Comparison of ENCODE assay signal across 9 cellular contexts in genomic region chr12:3962661-3963483, GRCh38.
DNase-seq lines count a peak whose midpoint lies in the region; ATAC-seq and TF ChIP-seq lines count a peak whose summit lies in the region.
"Had no signal": no experiment of that assay in that cellular context is flagged by ENCODE, and none has a peak within 500 bp of the region (broad histone marks: within the 10 kb centered on the region; RNA-seq: fewer than 3 reads in every experiment).

No MANE protein-coding gene starts in this region.

- no peaks in the 10 kb centered on the region for H3K36me3 Mint-ChIP-seq in stimulated activated memory B cell treated with anti-CD40 and anti-IgM and Interleukin-4, amounts not matched to agents 10 μg/mL and 1 μg/mL and 100 μg/mL, for 72 hours
- no peaks in the 10 kb centered on the region for H3K36me3 Mint-ChIP-seq in progenitor cell of endocrine pancreas (ENCODE audit: insufficient read depth)

- no peak overlapping the region for H3K4me3 ChIP-seq in SK-N-MC
- H3K4me3 ChIP-seq: gastroesophageal sphincter had no signal

- no peak for TF ChIP-seq CTCF in progenitor cell of endocrine pancreas (IDR thresholded peaks at IDR 0.05; ENCODE audit: unreplicated experiment)

- no peaks in the 10 kb centered on the region for H3K36me3 ChIP-seq in SK-N-MC (ENCODE audit: insufficient read depth, low read length)
- H3K36me3 ChIP-seq: gastroesophageal sphincter had no signal

- peaks cover 32% of the 10 kb centered on the region for H3K27me3 Mint-ChIP-seq in stimulated activated memory B cell treated with anti-CD40 and anti-IgM and Interleukin-4, amounts not matched to agents 10 μg/mL and 1 μg/mL and 100 μg/mL, for 72 hours
- H3K27me3 Mint-ChIP-seq in progenitor cell of endocrine pancreas = peaks cover 7% of the 10 kb centered on the region

- no peaks in the 10 kb centered on the region for H3K9me3 ChIP-seq in SK-N-MC (ENCODE audit: low read depth, low read length)
- H3K9me3 ChIP-seq: gastroesophageal sphincter had no signal

- H3K4me1 Mint-ChIP-seq in stimulated activated memory B cell treated with anti-CD40 and anti-IgM and Interleukin-4, amounts not matched to agents 10 μg/mL and 1 μg/mL and 100 μg/mL, for 72 hours = peaks cover 5% of the 10 kb centered on the region
- peaks cover 11% of the 10 kb centered on the region for H3K4me1 Mint-ChIP-seq in progenitor cell of endocrine pancreas (ENCODE audit: low read depth)

- no peak overlapping the region for H3K27ac Mint-ChIP-seq in stimulated activated memory B cell treated with anti-CD40 and anti-IgM and Interleukin-4, amounts not matched to agents 10 μg/mL and 1 μg/mL and 100 μg/mL, for 72 hours
- H3K27ac Mint-ChIP-seq in progenitor cell of endocrine pancreas = no peak overlapping the region

- DNase-seq in SK-N-MC (ENCODE audit: low read depth, low spot score) (no peak), activated T-cell treated with anti-CD3 and anti-CD28 coated beads for 48 hours (ENCODE audit: low read depth) (peak; percentile 46), islet precursor cell (peak; percentile 55), progenitor cell of endocrine pancreas (ENCODE audit: low spot score, unreplicated experiment) (no peak), NCI-H345 treated with DMSO at 0.1 percent for 48 hours (lab: John Stamatoyannopoulos, UW; ENCODE audit: unreplicated experiment) (no peak), LoVo (ENCODE audit: low spot score) (no peak)

- peak; percentile 88 for ATAC-seq in stimulated activated memory B cell treated with anti-CD40 and anti-IgM and Interleukin-4, amounts not matched to agents 10 μg/mL and 1 μg/mL and 100 μg/mL, for 72 hours
- ATAC-seq: gastroesophageal sphincter had no signal

- no peak overlapping the region for H3K9ac ChIP-seq in SK-N-MC (ENCODE audit: insufficient read length)

- no peak overlapping the region for H3K4me3 Mint-ChIP-seq in stimulated activated memory B cell treated with anti-CD40 and anti-IgM and Interleukin-4, amounts not matched to agents 10 μg/mL and 1 μg/mL and 100 μg/mL, for 72 hours
- no peak overlapping the region for H3K4me3 Mint-ChIP-seq in progenitor cell of endocrine pancreas (ENCODE audit: low read depth)
- H3K4me3 Mint-ChIP-seq: T-helper 1 cell treated with Interleukin-12 subunit alpha and Interleukin-12 subunit beta and Interleukin-4 antibody, amounts not matched to agents 30 μg/mL and 1 μg/mL, for 36 hours had no signal

- 0 out of 2 replicates have a peak overlapping the region, but pooled peaks have one; percentile 25 for H3K27ac ChIP-seq in SK-N-MC
- H3K27ac ChIP-seq: gastroesophageal sphincter had no signal

- no peaks in the 10 kb centered on the region for H3K9me3 Mint-ChIP-seq in stimulated activated memory B cell treated with anti-CD40 and anti-IgM and Interleukin-4, amounts not matched to agents 10 μg/mL and 1 μg/mL and 100 μg/mL, for 72 hours
- H3K9me3 Mint-ChIP-seq in progenitor cell of endocrine pancreas (ENCODE audit: low read depth) = no peaks in the 10 kb centered on the region
- H3K9me3 Mint-ChIP-seq: T-helper 1 cell treated with Interleukin-12 subunit alpha and Interleukin-12 subunit beta and Interleukin-4 antibody, amounts not matched to agents 30 μg/mL and 1 μg/mL, for 36 hours had no signal

Comparison
In these comparisons a context has a peak if more than half of its experiments do, and no peak if none do; other contexts are left out.
1. DNase-seq: peak in activated T-cell treated with anti-CD3 and anti-CD28 coated beads for 48 hours (single experiment) and islet precursor cell (single experiment); none in SK-N-MC (single experiment), progenitor cell of endocrine pancreas (single experiment), NCI-H345 treated with DMSO at 0.1 percent for 48 hours (single experiment) and LoVo (single experiment).